14 cellular contexts compared by ENCODE assay signal in the genomic region with DNA sequence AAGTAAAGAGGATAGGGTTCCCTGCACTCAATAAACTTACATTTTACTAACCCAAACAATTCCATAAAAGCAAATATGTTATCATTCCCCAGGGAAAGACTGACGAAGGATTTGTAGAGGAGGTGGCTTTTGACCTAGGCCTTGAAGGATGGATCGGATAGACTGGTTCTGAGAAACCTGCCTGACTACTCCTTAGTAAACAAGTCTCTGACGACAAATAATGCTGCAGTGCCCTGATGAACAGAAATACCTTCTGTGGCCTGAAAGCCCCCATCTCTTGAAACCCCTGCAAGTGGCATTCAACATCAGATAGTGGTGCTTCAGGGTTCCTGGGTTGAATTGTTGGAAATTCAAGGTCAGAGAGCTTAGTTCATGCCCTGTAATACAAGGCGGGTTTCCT.
"Had no signal": no experiment of that assay in that cellular context is flagged by ENCODE, and none has a peak within 500 bp of the region (broad histone marks: within the 10 kb centered on the region; RNA-seq: fewer than 3 reads in every experiment).

No MANE protein-coding gene starts in this region.

- H3K4me3 ChIP-seq: esophagus squamous epithelium, heart left ventricle, upper lobe of left lung, uterus had no signal

- H3K27me3 ChIP-seq: esophagus squamous epithelium, heart left ventricle, neutrophil, upper lobe of left lung, uterus had no signal

- H3K9me3 Mint-ChIP-seq: naive thymus-derived CD4-positive, alpha-beta T cell had no signal

- DNase-seq: effector memory CD4-positive, alpha-beta T cell; esophagus squamous epithelium; heart left ventricle; hippocampal formation; kidney glomerular epithelial cell; mesendoderm; naive thymus-derived CD4-positive, alpha-beta T cell; posterior cingulate gyrus; stimulated activated CD4-positive, alpha-beta T cell treated with anti-CD3 and anti-CD28 coated beads, Interleukin-2, amount 100 ng/mL, for 24 hours; stimulated activated naive CD4-positive, alpha-beta T cell; upper lobe of left lung; uterus had no signal

- H3K4me3 Mint-ChIP-seq: naive thymus-derived CD4-positive, alpha-beta T cell had no signal

- H3K9me3 ChIP-seq: esophagus squamous epithelium, heart left ventricle, neutrophil, upper lobe of left lung, uterus had no signal

- H3K27me3 Mint-ChIP-seq: naive thymus-derived CD4-positive, alpha-beta T cell had no signal

- H3K27ac ChIP-seq: neutrophil, upper lobe of left lung had no signal

- H3K36me3 ChIP-seq: esophagus squamous epithelium, heart left ventricle, neutrophil, upper lobe of left lung, uterus had no signal

- H3K27ac Mint-ChIP-seq: naive thymus-derived CD4-positive, alpha-beta T cell had no signal

- ATAC-seq: heart left ventricle; naive thymus-derived CD4-positive, alpha-beta T cell; sciatic nerve had no signal
